9 cellular contexts compared by ENCODE assay signal in the genomic region with DNA sequence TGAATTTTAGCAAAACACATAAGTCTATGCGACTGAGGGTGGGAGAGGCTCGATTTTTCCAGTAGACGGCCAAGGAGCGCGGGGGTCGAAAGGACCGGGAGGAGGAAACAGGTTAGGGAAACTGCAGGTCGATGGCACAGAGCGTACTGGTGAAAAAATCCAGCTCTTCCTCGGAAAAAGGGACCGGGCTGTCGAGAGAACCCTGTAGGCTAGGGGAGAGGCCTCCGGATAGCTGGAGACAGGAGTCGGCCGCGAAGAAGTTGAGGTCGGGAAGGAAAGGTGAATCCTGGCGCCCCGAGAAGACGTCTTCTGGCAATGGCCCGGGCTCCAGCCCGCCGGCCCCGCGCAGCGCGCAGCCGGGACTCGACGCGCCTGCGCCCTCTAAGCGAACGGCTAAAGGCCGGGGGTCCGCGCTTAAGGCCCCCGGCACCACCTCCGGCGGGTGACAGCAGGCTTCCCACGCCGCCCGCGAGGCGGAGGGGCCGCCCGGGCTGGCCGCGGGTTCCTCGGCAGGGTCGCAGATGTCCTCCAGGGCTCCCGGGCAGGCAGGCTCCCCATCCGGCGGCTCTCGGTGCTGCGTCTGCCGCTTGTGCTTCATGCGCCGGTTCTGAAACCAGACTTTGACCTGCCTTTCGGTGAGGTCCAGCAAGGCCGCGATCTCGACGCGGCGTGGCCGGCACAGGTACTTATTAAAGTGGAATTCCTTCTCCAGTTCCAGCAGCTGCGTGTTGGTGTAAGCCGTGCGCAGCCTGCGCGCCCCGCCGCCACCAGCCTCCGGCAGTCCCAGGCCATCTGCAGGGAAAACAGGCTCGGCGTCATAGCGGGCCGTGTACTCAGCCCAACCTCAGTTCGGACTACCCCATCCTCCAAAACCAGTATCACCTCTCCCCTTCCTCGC. TPM values are rescaled to one million over a fixed set of nuclear protein-coding genes. Genes with fewer than 3 reads are reported as not detected.
A peak's percentile ranks its signal among the peaks of the same experiment; 100 is the strongest.
DNase-seq lines count a peak whose midpoint lies in the region; ATAC-seq lines count a peak whose summit lies in the region.
"Had no signal": no experiment of that assay in that cellular context is flagged by ENCODE, and none has a peak within 500 bp of the region (broad histone marks: within the 10 kb centered on the region; RNA-seq: fewer than 3 reads in every experiment).

No MANE protein-coding gene starts in this region.

- no peaks in the 10 kb centered on the region for H3K9me3 Mint-ChIP-seq in activated CD4-positive, alpha-beta T cell treated with anti-CD3 and anti-CD28 coated beads, Interleukin-2, amount 10 ng/mL, durations not matched to agents 24 days and 14 days

- peaks cover 2% of the 10 kb centered on the region for H3K27me3 Mint-ChIP-seq in activated CD4-positive, alpha-beta T cell treated with anti-CD3 and anti-CD28 coated beads, Interleukin-2, amount 10 ng/mL, durations not matched to agents 24 days and 14 days

- H3K36me3 Mint-ChIP-seq in activated CD4-positive, alpha-beta T cell treated with anti-CD3 and anti-CD28 coated beads, Interleukin-2, amount 10 ng/mL, durations not matched to agents 24 days and 14 days (ENCODE audit: low read depth), result peaks cover 13% of the 10 kb centered on the region

- intact Hi-C loops in activated CD4-positive, alpha-beta T cell treated with anti-CD3 and anti-CD28 coated beads, Interleukin-2, amount 10 ng/mL, durations not matched to agents 24 days and 14 days (cut with micrococcal nuclease), result loop anchor here (2.0 to 5.0 kb wide), 5 partner anchors 32 to 131 kb away; a partner anchor contains a TSS

- peak overlapping the region; percentile 48 for H3K4me3 ChIP-seq in ectodermal cell (ENCODE audit: insufficient read depth, low read depth, low read length)

- H3K4me3 Mint-ChIP-seq in activated CD4-positive, alpha-beta T cell treated with anti-CD3 and anti-CD28 coated beads, Interleukin-2, amount 10 ng/mL, durations not matched to agents 24 days and 14 days, result peak overlapping the region; percentile 95

- no peak overlapping the region for H3K27ac ChIP-seq in ectodermal cell (ENCODE audit: insufficient read depth, low read depth, low read length, poor library complexity, severe bottlenecking)
- H3K27ac ChIP-seq: neutrophil had no signal

- H3K27me3 ChIP-seq in ectodermal cell (ENCODE audit: control insufficient read depth, insufficient read depth, low read length, poor library complexity, severe bottlenecking), result peaks cover 100% of the 10 kb centered on the region

- peak; percentile 23 for DNase-seq in DMS 273 (lab: John Stamatoyannopoulos, UW; ENCODE audit: unreplicated experiment)
- DNase-seq in DMS 273 treated with DMSO at 0.1 percent for 48 hours (lab: John Stamatoyannopoulos, UW), result no peak
- peak in 52 of 76 experiments; percentile 7 to 78 (median 48) for DNase-seq in HUDEP-2 (lab: John Stamatoyannopoulos, UW; ENCODE audit: unreplicated experiment in 76 of 76)
- DNase-seq in activated CD4-positive, alpha-beta T cell treated with anti-CD3 and anti-CD28 coated beads, Interleukin-2, amount 10 ng/mL, durations not matched to agents 24 days and 14 days, result peak; percentile 91
- peak; percentile 39 for DNase-seq in medulla oblongata (ENCODE audit: extremely low spot score)
- DNase-seq in stimulated activated naive CD8-positive, alpha-beta T cell treated with anti-CD3 and anti-CD28 coated beads, Interleukin-15, Interleukin-2, amounts not matched to agents 100 U/mL and 50 U/mL, for 24 hours, result peak; percentile 63
- DNase-seq in NCI-H128 (lab: John Stamatoyannopoulos, UW; ENCODE audit: unreplicated experiment), result no peak

- peaks cover 46% of the 10 kb centered on the region for H3K4me1 Mint-ChIP-seq in activated CD4-positive, alpha-beta T cell treated with anti-CD3 and anti-CD28 coated beads, Interleukin-2, amount 10 ng/mL, durations not matched to agents 24 days and 14 days

- H3K9me3 ChIP-seq in ectodermal cell (ENCODE audit: control insufficient read depth, low read length), result no peaks in the 10 kb centered on the region
- H3K9me3 ChIP-seq: neutrophil had no signal

- WGBS in ectodermal cell, 2 experiments, result 1% methylated on average over 81 of the region's 81 CpGs

- no peaks in the 10 kb centered on the region for H3K36me3 ChIP-seq in ectodermal cell (ENCODE audit: control insufficient read depth, insufficient read depth, low read length)
- H3K36me3 ChIP-seq: neutrophil had no signal

- H3K4me1 ChIP-seq in ectodermal cell (ENCODE audit: control insufficient read depth, insufficient read depth, low read length), result peaks cover 7% of the 10 kb centered on the region

- peak; percentile 58 for ATAC-seq in stimulated activated naive CD8-positive, alpha-beta T cell treated with anti-CD3 and anti-CD28 coated beads, Interleukin-15, Interleukin-2, amounts not matched to agents 100 U/mL and 50 U/mL, for 24 hours

- H3K27ac Mint-ChIP-seq in activated CD4-positive, alpha-beta T cell treated with anti-CD3 and anti-CD28 coated beads, Interleukin-2, amount 10 ng/mL, durations not matched to agents 24 days and 14 days, result peak overlapping the region; percentile 97

RNA-seq across cellular contexts. Expression of a gene that starts 1.7 kb away (rescaled TPM):
- total RNA-seq in activated CD4-positive, alpha-beta T cell treated with anti-CD3 and anti-CD28 coated beads, Interleukin-2, amount 10 ng/mL, durations not matched to agents 24 days and 14 days, result 26.0 and 28.1 TPM in 2 replicates
- 14.8 TPM for polyA plus RNA-seq in ectodermal cell (2013, experiment 1 of 4)
- polyA plus RNA-seq in ectodermal cell (2013, experiment 2 of 4), result 8.5 TPM
- polyA plus RNA-seq in ectodermal cell (2013, experiment 3 of 4), result 31.7 TPM
- 32.8 TPM for polyA plus RNA-seq in ectodermal cell (2013, experiment 4 of 4)

RNA-seq across cellular contexts. Expression of a gene that starts 12.4 kb away (rescaled TPM):
- total RNA-seq in activated CD4-positive, alpha-beta T cell treated with anti-CD3 and anti-CD28 coated beads, Interleukin-2, amount 10 ng/mL, durations not matched to agents 24 days and 14 days, result not detected in 2 replicates
- polyA plus RNA-seq in ectodermal cell (2013, experiment 1 of 4), result 8.4 TPM
- 6.0 TPM for polyA plus RNA-seq in ectodermal cell (2013, experiment 2 of 4)
- 19.2 TPM for polyA plus RNA-seq in ectodermal cell (2013, experiment 3 of 4)
- 20.3 TPM for polyA plus RNA-seq in ectodermal cell (2013, experiment 4 of 4)

RNA-seq across cellular contexts. Expression of a gene that starts 34.9 kb away (rescaled TPM):
- 3.1 and 3.6 TPM in 2 replicates for total RNA-seq in activated CD4-positive, alpha-beta T cell treated with anti-CD3 and anti-CD28 coated beads, Interleukin-2, amount 10 ng/mL, durations not matched to agents 24 days and 14 days
- polyA plus RNA-seq in ectodermal cell (2013, experiment 1 of 4), result 0.50 TPM
- polyA plus RNA-seq in ectodermal cell (2013, experiment 2 of 4), result 0.39 TPM
- polyA plus RNA-seq in ectodermal cell (2013, experiment 3 of 4), result 1.8 TPM
- polyA plus RNA-seq in ectodermal cell (2013, experiment 4 of 4), result 0.89 TPM

RNA-seq across cellular contexts. Expression of a gene that starts 46.8 kb away (rescaled TPM):
- total RNA-seq in activated CD4-positive, alpha-beta T cell treated with anti-CD3 and anti-CD28 coated beads, Interleukin-2, amount 10 ng/mL, durations not matched to agents 24 days and 14 days, result 3.6 and 3.7 TPM in 2 replicates
- polyA plus RNA-seq in ectodermal cell (2013, experiment 1 of 4), result 2.6 TPM
- 1.8 TPM for polyA plus RNA-seq in ectodermal cell (2013, experiment 2 of 4)
- 8.2 TPM for polyA plus RNA-seq in ectodermal cell (2013, experiment 3 of 4)
- 4.9 TPM for polyA plus RNA-seq in ectodermal cell (2013, experiment 4 of 4)

RNA-seq across cellular contexts. Expression of a gene that starts 50.4 kb away (rescaled TPM):
- not detected in 2 replicates for total RNA-seq in activated CD4-positive, alpha-beta T cell treated with anti-CD3 and anti-CD28 coated beads, Interleukin-2, amount 10 ng/mL, durations not matched to agents 24 days and 14 days
- 0.44 TPM for polyA plus RNA-seq in ectodermal cell (2013, experiment 1 of 4)
- 0.09 TPM for polyA plus RNA-seq in ectodermal cell (2013, experiment 2 of 4)
- polyA plus RNA-seq in ectodermal cell (2013, experiment 3 of 4), result 0.48 TPM
- 0.45 TPM for polyA plus RNA-seq in ectodermal cell (2013, experiment 4 of 4)

Comparison
In these comparisons a context has a peak if more than half of its experiments do, and no peak if none do; other contexts are left out.
1. DNase-seq: peak in DMS 273 (single experiment), HUDEP-2 (52 of 76), activated CD4-positive, alpha-beta T cell treated with anti-CD3 and anti-CD28 coated beads, Interleukin-2, amount 10 ng/mL, durations not matched to agents 24 days and 14 days (single experiment), medulla oblongata (single experiment) and stimulated activated naive CD8-positive, alpha-beta T cell treated with anti-CD3 and anti-CD28 coated beads, Interleukin-15, Interleukin-2, amounts not matched to agents 100 U/mL and 50 U/mL, for 24 hours (single experiment); none in DMS 273 treated with DMSO at 0.1 percent for 48 hours (single experiment) and NCI-H128 (single experiment).